1 cellular context compared by ENCODE assay signal in the genomic region with DNA sequence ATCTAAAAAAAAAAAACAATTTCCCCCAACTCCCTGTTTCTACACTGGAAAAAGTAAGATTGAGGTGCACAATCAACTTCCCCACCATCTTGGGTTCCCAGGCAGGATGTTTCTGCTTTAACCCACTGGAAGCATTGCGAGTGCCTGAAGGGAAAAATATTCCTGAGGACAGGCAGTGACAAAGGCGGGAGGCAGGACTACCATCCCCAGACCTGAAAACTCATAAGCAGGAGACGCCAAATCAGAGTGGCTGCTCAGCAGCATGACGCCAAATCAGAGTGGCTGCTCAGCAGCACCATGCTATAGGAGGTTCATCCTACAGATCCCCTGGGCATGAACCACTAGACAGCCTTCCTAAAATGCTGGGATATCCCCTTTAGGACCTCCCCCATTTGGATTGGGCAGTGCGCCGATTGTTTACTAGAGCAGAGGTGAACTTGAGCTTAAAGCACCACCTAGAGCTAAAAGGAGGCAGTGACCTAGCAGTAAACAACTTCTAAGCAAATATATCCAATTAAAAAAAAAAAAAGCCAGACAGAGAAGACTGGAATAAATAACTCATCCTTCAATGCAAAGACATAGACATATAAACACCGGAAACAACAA.
TF ChIP-seq lines count a peak whose summit lies in the region.

No MANE protein-coding gene starts in this region.

TF ChIP-seq in HepG2, 621 proteins besides CTCF, POLR2A, EP300 and RAD21:
- TF ChIP-seq MTA3 (CRISPR knock-in tag; IDR thresholded peaks at IDR 0.05), result no peak
- TF ChIP-seq, protein P1, sequence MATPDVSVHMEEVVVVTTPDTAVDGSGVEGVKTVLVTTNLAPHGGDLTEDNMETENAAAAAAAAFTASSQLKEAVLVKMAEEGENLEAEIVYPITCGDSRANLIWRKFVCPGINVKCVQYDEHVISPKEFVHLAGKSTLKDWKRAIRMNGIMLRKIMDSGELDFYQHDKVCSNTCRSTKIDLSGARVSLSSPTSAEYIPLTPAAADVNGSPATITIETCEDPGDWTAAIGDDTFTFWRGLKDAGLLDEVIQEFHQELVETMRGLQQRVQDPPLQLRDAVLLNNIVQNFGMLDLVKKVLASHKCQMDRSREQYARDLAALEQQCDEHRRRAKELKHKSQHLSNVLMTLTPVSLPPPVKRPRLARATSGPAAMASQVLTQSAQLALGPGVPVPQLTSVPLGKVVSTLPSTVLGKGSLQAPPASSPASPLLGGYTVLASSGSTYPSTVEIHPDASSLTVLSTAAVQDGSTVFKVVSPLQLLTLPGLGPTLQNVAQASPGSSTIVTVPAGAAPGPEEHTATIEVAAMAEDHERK (CRISPR knock-in tag; IDR thresholded peaks at IDR 0.05; ENCODE audit: low read depth), result no peak
- no peak for TF ChIP-seq KLF6 (CRISPR knock-in tag; IDR thresholded peaks at IDR 0.05)
- TF ChIP-seq, protein P2, sequence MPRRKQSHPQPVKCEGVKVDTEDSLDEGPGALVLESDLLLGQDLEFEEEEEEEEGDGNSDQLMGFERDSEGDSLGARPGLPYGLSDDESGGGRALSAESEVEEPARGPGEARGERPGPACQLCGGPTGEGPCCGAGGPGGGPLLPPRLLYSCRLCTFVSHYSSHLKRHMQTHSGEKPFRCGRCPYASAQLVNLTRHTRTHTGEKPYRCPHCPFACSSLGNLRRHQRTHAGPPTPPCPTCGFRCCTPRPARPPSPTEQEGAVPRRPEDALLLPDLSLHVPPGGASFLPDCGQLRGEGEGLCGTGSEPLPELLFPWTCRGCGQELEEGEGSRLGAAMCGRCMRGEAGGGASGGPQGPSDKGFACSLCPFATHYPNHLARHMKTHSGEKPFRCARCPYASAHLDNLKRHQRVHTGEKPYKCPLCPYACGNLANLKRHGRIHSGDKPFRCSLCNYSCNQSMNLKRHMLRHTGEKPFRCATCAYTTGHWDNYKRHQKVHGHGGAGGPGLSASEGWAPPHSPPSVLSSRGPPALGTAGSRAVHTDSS (CRISPR knock-in tag; conservative IDR thresholded peaks at IDR 0.05), result no peak
- TF ChIP-seq RXRB (CRISPR knock-in tag; IDR thresholded peaks at IDR 0.05; ENCODE audit: borderline replicate concordance), result 0 out of 2 replicates have a peak, but pooled peaks have one; percentile 15
- 0 out of 2 replicates have a peak, but pooled peaks have one; percentile 10 for TF ChIP-seq FOXA3 (CRISPR knock-in tag; IDR thresholded peaks at IDR 0.05)
- TF ChIP-seq ZFP36 (IDR thresholded peaks at IDR 0.05; ENCODE audit: borderline replicate concordance, low read depth, low read length, partially characterized antibody), result no peak
- TF ChIP-seq STAG1 (CRISPR knock-in tag; IDR thresholded peaks at IDR 0.05), result peak; percentile 41
- no peak for TF ChIP-seq ZNF484 (CRISPR knock-in tag; IDR thresholded peaks at IDR 0.05; ENCODE audit: borderline replicate concordance, low read depth)
- TF ChIP-seq EEA1 (CRISPR knock-in tag; IDR thresholded peaks at IDR 0.05; ENCODE audit: borderline replicate concordance), result no peak
